ENCODE assay signal across 8 cellular contexts in the genomic region with DNA sequence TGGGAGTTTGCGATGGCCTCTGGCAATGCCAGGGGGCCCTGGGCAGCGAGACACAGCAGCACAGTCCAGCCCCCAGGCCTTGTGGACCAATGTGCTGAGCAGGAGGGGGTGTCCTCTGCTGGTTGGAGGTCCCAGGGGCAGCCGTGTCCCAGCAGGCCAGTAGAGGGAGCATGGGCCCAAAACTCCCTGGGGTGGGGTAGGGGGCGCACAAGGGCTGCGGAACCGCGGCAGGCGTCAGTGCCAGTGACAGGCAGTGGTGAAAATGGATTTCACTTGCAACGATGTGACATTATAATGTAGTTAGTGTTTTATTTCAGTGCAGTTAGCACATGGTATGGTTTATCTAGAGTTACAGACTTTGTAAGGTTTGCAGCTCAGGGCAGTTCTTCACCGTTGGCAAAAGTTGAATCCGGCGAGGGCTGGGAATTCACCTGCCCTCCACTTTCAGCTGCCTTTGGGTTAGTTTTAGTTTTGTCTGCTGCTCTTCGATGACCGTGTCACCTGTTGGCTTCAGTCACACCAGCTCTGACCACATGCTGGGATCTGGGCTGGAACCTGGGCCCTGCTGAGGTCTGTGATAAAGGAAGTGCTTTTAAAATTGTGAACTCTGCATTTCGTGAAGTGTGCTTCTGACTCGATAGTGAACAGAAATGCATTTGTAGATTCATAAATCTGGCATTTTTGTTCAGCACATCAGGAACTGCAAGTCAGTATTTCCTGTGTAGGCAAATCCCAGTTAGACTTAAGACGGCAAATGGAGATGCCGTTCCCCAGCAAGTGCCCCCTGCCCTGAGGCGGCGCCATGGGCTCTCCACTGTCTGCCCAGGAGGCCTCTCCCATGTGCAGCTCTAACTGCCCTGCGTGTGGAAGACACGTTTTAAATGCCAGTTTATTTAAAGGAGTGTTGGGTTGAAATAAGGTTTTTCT. TPM values are rescaled to one million over a fixed set of nuclear protein-coding genes. Genes with fewer than 3 reads are reported as not detected.
DNase-seq lines count a peak whose midpoint lies in the region; ATAC-seq and TF ChIP-seq lines count a peak whose summit lies in the region.

No MANE protein-coding gene starts in this region.

- CTCF ChIA-PET in BJ (lab: Yijun Ruan, JAX), result interaction anchor here (0.6 to 4.7 kb wide), 22 partner anchors 7 to 301 kb away, joined by 3 to 71 read pairs (median 3); partner anchors contain the start of gene PYGB

- no peaks in the 10 kb centered on the region for H3K9me2 ChIP-seq in GM23248 (ENCODE audit: insufficient read depth)

- H3K9me3 ChIP-seq in GM23248 (ENCODE audit: low read depth) (no peaks in the 10 kb centered on the region), muscle layer of colon (ENCODE audit: low read length) (no peaks in the 10 kb centered on the region)

- no peak overlapping the region for H3K4me2 ChIP-seq in GM23248 (ENCODE audit: unreplicated experiment)

- DNase-seq in BJ (ENCODE audit: low read depth), result no peak
- DNase-seq in GM23248, result peak; percentile 63
- DNase-seq in NCI-H510A treated with DMSO at 0.1 percent for 48 hours (lab: John Stamatoyannopoulos, UW), result peak; percentile 66
- peak; percentile 11 to 33 for DNase-seq in activated CD8-positive, alpha-beta memory T cell treated with anti-CD3 and anti-CD28 coated beads for 1 hour (ENCODE audit: extremely low read depth in 1 of 2, low read depth in 1 of 2)
- peak; percentile 82 for DNase-seq in endothelial cell (ENCODE audit: low spot score)
- DNase-seq in stimulated activated effector memory CD8-positive, alpha-beta T cell treated with anti-CD3 and anti-CD28 coated beads, Interleukin-12 subunit alpha, Interleukin-12 subunit beta, amount 100 ng/mL, for 72 hours (ENCODE audit: low spot score in 2 of 2), result peak in 1 of 2 donors; percentile 70
- DNase-seq in NCI-H446 treated with DMSO at 0.1 percent for 48 hours (lab: John Stamatoyannopoulos, UW), result no peak

- POLR2A ChIA-PET in BJ (lab: Charles Lee), result no interaction called here

- H3K27me3 Mint-ChIP-seq in endothelial cell (ENCODE audit: unreplicated experiment), result peaks cover 5% of the 10 kb centered on the region

- in situ Hi-C loops in GM23248 (cut with MboI), result loop anchor here (5.0 to 10.0 kb wide), 2 partner anchors 108 to 300 kb away; partner anchors contain the start of gene APMAP

- H2AFZ ChIP-seq in GM23248, result no peak overlapping the region

- no peaks in the 10 kb centered on the region for H3K9me3 Mint-ChIP-seq in endothelial cell (ENCODE audit: unreplicated experiment)
- H3K9me3 Mint-ChIP-seq in stimulated activated effector memory CD8-positive, alpha-beta T cell treated with anti-CD3 and anti-CD28 coated beads, Interleukin-12 subunit alpha, Interleukin-12 subunit beta, amount 100 ng/mL, for 72 hours, result no peaks in the 10 kb centered on the region

- H3K27ac Mint-ChIP-seq in endothelial cell (ENCODE audit: unreplicated experiment), result no peak overlapping the region
- H3K27ac Mint-ChIP-seq in stimulated activated effector memory CD8-positive, alpha-beta T cell treated with anti-CD3 and anti-CD28 coated beads, Interleukin-12 subunit alpha, Interleukin-12 subunit beta, amount 100 ng/mL, for 72 hours, result peak overlapping the region; percentile 67

- peak; percentile 64 for ATAC-seq in stimulated activated effector memory CD8-positive, alpha-beta T cell treated with anti-CD3 and anti-CD28 coated beads, Interleukin-12 subunit alpha, Interleukin-12 subunit beta, amount 100 ng/mL, for 72 hours

- H3K9ac ChIP-seq in GM23248, result no peak overlapping the region
- H3K9ac ChIP-seq in muscle layer of colon (ENCODE audit: low read length), result no peak overlapping the region

- H3K36me3 ChIP-seq in BJ (ENCODE audit: control insufficient read depth, insufficient read depth, low read length) (peaks cover 21% of the 10 kb centered on the region), GM23248 (ENCODE audit: low read depth) (no peaks in the 10 kb centered on the region; the same call in 1 of the 2 replicates), muscle layer of colon (ENCODE audit: insufficient read depth, low read length) (peaks cover 82% of the 10 kb centered on the region)

- TF ChIP-seq CTCF in BJ (IDR thresholded peaks at IDR 0.05; ENCODE audit: insufficient read depth, low read depth, low read length) (peak; percentile 98), endothelial cell (IDR thresholded peaks at IDR 0.05; ENCODE audit: unreplicated experiment) (peak; percentile 76)

- H3K4me1 ChIP-seq in GM23248 (ENCODE audit: insufficient read depth) (no peaks in the 10 kb centered on the region), muscle layer of colon (ENCODE audit: insufficient read depth, low read length) (peaks cover 32% of the 10 kb centered on the region)

- no peak overlapping the region for H3K4me3 Mint-ChIP-seq in endothelial cell (ENCODE audit: unreplicated experiment)
- no peak overlapping the region for H3K4me3 Mint-ChIP-seq in stimulated activated effector memory CD8-positive, alpha-beta T cell treated with anti-CD3 and anti-CD28 coated beads, Interleukin-12 subunit alpha, Interleukin-12 subunit beta, amount 100 ng/mL, for 72 hours

- no peaks in the 10 kb centered on the region for H4K20me1 ChIP-seq in GM23248 (ENCODE audit: insufficient read depth)

- 48 to 50% methylated on average over 22 of the region's 22 CpGs for WGBS in GM23248 (ENCODE audit: low coverage in 1 of 2, low lambda C conversion rate in 2 of 2, missing lambda C conversion rate in 2 of 2), 2 experiments

- H3K4me3 ChIP-seq in BJ (ENCODE audit: low read depth, low read length) (no peak overlapping the region), GM23248 (no peak overlapping the region), muscle layer of colon (ENCODE audit: low read depth in 1 of 2, low read length in 2 of 2) (no peak overlapping the region)

- H3K27me3 ChIP-seq in BJ (ENCODE audit: control insufficient read depth, insufficient read depth, low read length) (no peaks in the 10 kb centered on the region), GM23248 (replicated peaks; ENCODE audit: insufficient read depth) (no peaks in the 10 kb centered on the region), muscle layer of colon (ENCODE audit: control insufficient read depth in 1 of 2, insufficient read depth in 2 of 2, low read length in 2 of 2) (no peaks in the 10 kb centered on the region)

- H3F3A ChIP-seq in GM23248 (ENCODE audit: insufficient read depth), result peaks cover 19% of the 10 kb centered on the region

- H3K27ac ChIP-seq in GM23248, result no peak overlapping the region
- peak overlapping the region; percentile 80 for H3K27ac ChIP-seq in muscle layer of colon (ENCODE audit: low read depth, low read length)

- peaks cover 15% of the 10 kb centered on the region for H3K36me3 Mint-ChIP-seq in endothelial cell (ENCODE audit: low read depth, unreplicated experiment)
- peaks cover 64% of the 10 kb centered on the region for H3K36me3 Mint-ChIP-seq in stimulated activated effector memory CD8-positive, alpha-beta T cell treated with anti-CD3 and anti-CD28 coated beads, Interleukin-12 subunit alpha, Interleukin-12 subunit beta, amount 100 ng/mL, for 72 hours

- H3K4me1 Mint-ChIP-seq in endothelial cell (ENCODE audit: unreplicated experiment), result no peaks in the 10 kb centered on the region
- no peaks in the 10 kb centered on the region for H3K4me1 Mint-ChIP-seq in stimulated activated effector memory CD8-positive, alpha-beta T cell treated with anti-CD3 and anti-CD28 coated beads, Interleukin-12 subunit alpha, Interleukin-12 subunit beta, amount 100 ng/mL, for 72 hours

- no peaks in the 10 kb centered on the region for H3K79me2 ChIP-seq in GM23248 (ENCODE audit: insufficient read depth)

RNA-seq across cellular contexts. Expression of gene PYGB, which starts 46.8 kb away (rescaled TPM):
- polyA plus RNA-seq in BJ (2011; rRNA removed) (45.9 and 68.8 TPM in 2 replicates), GM23248 (2016; fragmentation: Nextera tagmentation; extraction: Ambion mirVana) (74.1 and 78.3 TPM in 2 replicates)
- polyA minus RNA-seq in BJ (2011; rRNA and poly(A)+ RNA removed), result 65.7 and 82.5 TPM in 2 replicates
- 116 and 123 TPM in 2 replicates for total RNA-seq in GM23248 (2014; rRNA removed; shearing (Covaris generic))
- 57.9 TPM for total RNA-seq in endothelial cell (ENCODE audit: unreplicated experiment)

Comparison
In these comparisons a context has a peak if more than half of its experiments do, and no peak if none do; other contexts are left out.
1. DNase-seq: peak in GM23248 (single experiment), NCI-H510A treated with DMSO at 0.1 percent for 48 hours (single experiment), activated CD8-positive, alpha-beta memory T cell treated with anti-CD3 and anti-CD28 coated beads for 1 hour (2 of 2) and endothelial cell (single experiment); none in BJ (single experiment) and NCI-H446 treated with DMSO at 0.1 percent for 48 hours (single experiment).